ENCODE assay signal across 1 cellular context in the genomic region with DNA sequence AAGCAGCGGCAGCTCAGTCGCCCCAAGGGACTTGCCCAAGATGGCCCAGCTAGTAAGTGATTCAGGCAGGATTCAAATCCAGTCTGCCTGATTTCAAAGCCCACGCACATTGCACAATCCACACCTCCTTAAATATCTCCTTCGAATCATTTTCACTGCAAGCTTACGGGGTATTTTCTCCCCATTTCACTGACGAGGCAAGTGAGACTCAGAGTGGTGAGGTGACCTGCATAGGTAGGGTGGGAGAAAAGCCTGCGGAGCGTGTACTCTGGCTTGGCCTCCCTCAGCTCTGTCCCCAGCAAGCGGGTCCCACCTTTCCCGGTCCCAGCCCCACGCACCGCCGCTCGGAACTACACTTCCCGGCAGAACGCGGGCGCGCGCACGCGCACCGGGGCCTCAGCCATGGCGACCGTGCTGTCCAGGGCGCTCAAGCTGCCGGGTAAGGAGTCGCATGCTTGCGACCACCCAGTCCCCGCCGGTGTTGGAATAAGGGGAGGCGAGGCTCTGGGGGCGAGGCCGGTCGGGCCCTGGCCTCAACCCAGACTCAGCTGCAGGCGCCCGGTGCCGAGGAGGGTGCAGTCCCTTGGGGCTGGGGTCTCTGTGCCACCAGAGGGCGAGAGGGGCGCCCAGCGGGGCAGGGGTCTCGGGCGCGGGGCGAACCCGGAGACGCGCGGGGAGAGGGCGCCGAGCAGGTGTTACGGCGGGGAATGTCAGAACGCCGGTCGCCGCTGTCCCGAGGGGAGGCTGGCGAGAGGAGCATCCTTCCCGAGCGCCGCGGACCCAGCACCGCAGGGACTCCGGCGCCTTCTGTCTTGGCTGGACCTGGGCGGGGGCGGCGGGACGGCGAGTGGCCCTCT.
TF ChIP-seq lines count a peak whose summit lies in the region.

A gene with protein sequence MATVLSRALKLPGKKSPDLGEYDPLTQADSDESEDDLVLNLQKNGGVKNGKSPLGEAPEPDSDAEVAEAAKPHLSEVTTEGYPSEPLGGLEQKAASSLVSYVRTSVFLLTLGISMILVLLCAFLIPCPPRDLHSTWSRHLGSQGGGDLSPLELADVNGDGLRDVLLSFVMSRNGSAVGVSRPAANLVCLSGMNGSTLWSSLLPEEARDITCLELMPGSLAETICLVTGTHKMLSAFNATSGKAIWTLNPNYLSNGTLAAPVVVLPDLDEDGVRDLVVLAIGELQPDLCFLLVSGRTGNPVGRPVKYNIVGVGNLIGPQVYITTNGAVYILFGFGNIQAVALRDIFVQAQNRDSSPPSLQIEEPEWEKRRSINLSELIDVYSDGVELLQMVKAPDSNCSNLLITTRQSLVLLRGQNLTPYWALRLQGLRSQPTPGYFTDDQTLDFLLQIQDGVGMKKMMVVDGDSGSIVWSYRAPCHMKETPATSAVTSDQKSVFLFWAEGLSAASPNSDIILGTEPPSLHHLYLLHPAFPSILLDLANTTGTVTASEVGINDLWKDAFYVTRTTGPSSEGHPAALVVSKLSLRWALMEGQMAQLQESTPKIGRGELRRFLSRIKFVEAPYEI (plus strand): TSS at position 380 of the 857 bp plus-strand sequence. CDS start 23 bp downstream, at position 403.

TF ChIP-seq in HepG2, 621 proteins besides CTCF, POLR2A, EP300 and RAD21 (continued from another document):
- TF ChIP-seq, protein P1, sequence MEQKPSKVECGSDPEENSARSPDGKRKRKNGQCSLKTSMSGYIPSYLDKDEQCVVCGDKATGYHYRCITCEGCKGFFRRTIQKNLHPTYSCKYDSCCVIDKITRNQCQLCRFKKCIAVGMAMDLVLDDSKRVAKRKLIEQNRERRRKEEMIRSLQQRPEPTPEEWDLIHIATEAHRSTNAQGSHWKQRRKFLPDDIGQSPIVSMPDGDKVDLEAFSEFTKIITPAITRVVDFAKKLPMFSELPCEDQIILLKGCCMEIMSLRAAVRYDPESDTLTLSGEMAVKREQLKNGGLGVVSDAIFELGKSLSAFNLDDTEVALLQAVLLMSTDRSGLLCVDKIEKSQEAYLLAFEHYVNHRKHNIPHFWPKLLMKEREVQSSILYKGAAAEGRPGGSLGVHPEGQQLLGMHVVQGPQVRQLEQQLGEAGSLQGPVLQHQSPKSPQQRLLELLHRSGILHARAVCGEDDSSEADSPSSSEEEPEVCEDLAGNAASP (CRISPR knock-in tag; IDR thresholded peaks at IDR 0.05; ENCODE audit: borderline replicate concordance) = no peak
- TF ChIP-seq, protein P2, sequence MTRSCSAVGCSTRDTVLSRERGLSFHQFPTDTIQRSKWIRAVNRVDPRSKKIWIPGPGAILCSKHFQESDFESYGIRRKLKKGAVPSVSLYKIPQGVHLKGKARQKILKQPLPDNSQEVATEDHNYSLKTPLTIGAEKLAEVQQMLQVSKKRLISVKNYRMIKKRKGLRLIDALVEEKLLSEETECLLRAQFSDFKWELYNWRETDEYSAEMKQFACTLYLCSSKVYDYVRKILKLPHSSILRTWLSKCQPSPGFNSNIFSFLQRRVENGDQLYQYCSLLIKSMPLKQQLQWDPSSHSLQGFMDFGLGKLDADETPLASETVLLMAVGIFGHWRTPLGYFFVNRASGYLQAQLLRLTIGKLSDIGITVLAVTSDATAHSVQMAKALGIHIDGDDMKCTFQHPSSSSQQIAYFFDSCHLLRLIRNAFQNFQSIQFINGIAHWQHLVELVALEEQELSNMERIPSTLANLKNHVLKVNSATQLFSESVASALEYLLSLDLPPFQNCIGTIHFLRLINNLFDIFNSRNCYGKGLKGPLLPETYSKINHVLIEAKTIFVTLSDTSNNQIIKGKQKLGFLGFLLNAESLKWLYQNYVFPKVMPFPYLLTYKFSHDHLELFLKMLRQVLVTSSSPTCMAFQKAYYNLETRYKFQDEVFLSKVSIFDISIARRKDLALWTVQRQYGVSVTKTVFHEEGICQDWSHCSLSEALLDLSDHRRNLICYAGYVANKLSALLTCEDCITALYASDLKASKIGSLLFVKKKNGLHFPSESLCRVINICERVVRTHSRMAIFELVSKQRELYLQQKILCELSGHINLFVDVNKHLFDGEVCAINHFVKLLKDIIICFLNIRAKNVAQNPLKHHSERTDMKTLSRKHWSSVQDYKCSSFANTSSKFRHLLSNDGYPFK (CRISPR knock-in tag; IDR thresholded peaks at IDR 0.05; ENCODE audit: borderline replicate concordance) = peak; percentile 64; the same call in 1 of the 2 replicates
- TF ChIP-seq ZNF451 (CRISPR knock-in tag; IDR thresholded peaks at IDR 0.05) = peak; percentile 62
- no peak for TF ChIP-seq SOX6 (IDR thresholded peaks at IDR 0.05)
- peak; percentile 53; the same call in 1 of the 2 replicates for TF ChIP-seq SOX6 (CRISPR knock-in tag; IDR thresholded peaks at IDR 0.05)
- peak; percentile 51; the same call in 1 of the 2 replicates for TF ChIP-seq CEBPB (IDR thresholded peaks at IDR 0.05; ENCODE audit: borderline replicate concordance, low read depth, low read length)
- TF ChIP-seq, protein P3, sequence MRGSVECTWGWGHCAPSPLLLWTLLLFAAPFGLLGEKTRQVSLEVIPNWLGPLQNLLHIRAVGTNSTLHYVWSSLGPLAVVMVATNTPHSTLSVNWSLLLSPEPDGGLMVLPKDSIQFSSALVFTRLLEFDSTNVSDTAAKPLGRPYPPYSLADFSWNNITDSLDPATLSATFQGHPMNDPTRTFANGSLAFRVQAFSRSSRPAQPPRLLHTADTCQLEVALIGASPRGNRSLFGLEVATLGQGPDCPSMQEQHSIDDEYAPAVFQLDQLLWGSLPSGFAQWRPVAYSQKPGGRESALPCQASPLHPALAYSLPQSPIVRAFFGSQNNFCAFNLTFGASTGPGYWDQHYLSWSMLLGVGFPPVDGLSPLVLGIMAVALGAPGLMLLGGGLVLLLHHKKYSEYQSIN (CRISPR knock-in tag; IDR thresholded peaks at IDR 0.05; ENCODE audit: borderline replicate concordance) = no peak
- TF ChIP-seq ZFP1 (CRISPR knock-in tag; IDR thresholded peaks at IDR 0.05) = peak; percentile 27; the same call in 1 of the 2 replicates
- peak; percentile 51 for TF ChIP-seq SPEN (CRISPR knock-in tag; IDR thresholded peaks at IDR 0.05; ENCODE audit: low read depth)
- TF ChIP-seq, protein P4, sequence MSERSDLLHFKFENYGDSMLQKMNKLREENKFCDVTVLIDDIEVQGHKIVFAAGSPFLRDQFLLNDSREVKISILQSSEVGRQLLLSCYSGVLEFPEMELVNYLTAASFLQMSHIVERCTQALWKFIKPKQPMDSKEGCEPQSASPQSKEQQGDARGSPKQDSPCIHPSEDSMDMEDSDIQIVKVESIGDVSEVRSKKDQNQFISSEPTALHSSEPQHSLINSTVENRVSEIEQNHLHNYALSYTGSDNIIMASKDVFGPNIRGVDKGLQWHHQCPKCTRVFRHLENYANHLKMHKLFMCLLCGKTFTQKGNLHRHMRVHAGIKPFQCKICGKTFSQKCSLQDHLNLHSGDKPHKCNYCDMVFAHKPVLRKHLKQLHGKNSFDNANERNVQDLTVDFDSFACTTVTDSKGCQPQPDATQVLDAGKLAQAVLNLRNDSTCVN (CRISPR knock-in tag; IDR thresholded peaks at IDR 0.05; ENCODE audit: borderline replicate concordance) = peak; percentile 32; the same call in 1 of the 2 replicates
- 0 out of 2 replicates have a peak, but pooled peaks have one; percentile 15 for TF ChIP-seq ESRRA (CRISPR knock-in tag; IDR thresholded peaks at IDR 0.05; ENCODE audit: low read depth)
TF ChIP-seq in HepG2: peak in this region for 172.
